Comparison of ENCODE assay signal across 8 cellular contexts in genomic region chr21:21074305-21074704, GRCh38.
"Had no signal": no experiment of that assay in that cellular context is flagged by ENCODE, and none has a peak within 500 bp of the region (broad histone marks: within the 10 kb centered on the region; RNA-seq: fewer than 3 reads in every experiment).

No MANE protein-coding gene starts in this region.

- DNase-seq: GM23248, GOT3, H7, HFFc6, IMR-90, KG1 had no signal

- FAIRE-seq: HTR-8/SVneo, K562 had no signal
